11 cellular contexts compared by ENCODE assay signal in genomic region chr4:119490335-119490734, GRCh38.
DNase-seq lines count a peak whose midpoint lies in the region; ATAC-seq and TF ChIP-seq lines count a peak whose summit lies in the region.
"Had no signal": no experiment of that assay in that cellular context is flagged by ENCODE, and none has a peak within 500 bp of the region (broad histone marks: within the 10 kb centered on the region; RNA-seq: fewer than 3 reads in every experiment).

No MANE protein-coding gene starts in this region.

- no peak for ATAC-seq in GM19455 (IDR thresholded peaks at IDR 0.05; ENCODE audit: unreplicated experiment)

- no peaks in the 10 kb centered on the region for H3K27me3 Mint-ChIP-seq in progenitor cell of endocrine pancreas
- H3K27me3 Mint-ChIP-seq: central memory CD8-positive, alpha-beta T cell had no signal

- H3K27ac Mint-ChIP-seq in progenitor cell of endocrine pancreas, result no peak overlapping the region
- H3K27ac Mint-ChIP-seq: CD14-positive monocyte had no signal

- TF ChIP-seq CTCF in progenitor cell of endocrine pancreas (IDR thresholded peaks at IDR 0.05; ENCODE audit: unreplicated experiment), result peak; percentile 48

- H3K4me1 Mint-ChIP-seq in progenitor cell of endocrine pancreas (ENCODE audit: low read depth), result peaks cover 2% of the 10 kb centered on the region
- H3K4me1 Mint-ChIP-seq: CD14-positive monocyte; central memory CD8-positive, alpha-beta T cell had no signal

- H3K4me3 Mint-ChIP-seq in progenitor cell of endocrine pancreas (ENCODE audit: low read depth), result no peak overlapping the region
- H3K4me3 Mint-ChIP-seq: CD14-positive monocyte; central memory CD8-positive, alpha-beta T cell had no signal

- DNase-seq in NCI-H2171 treated with DMSO at 0.1 percent for 48 hours (lab: John Stamatoyannopoulos, UW) (peak; percentile 1), NCI-H2171 (lab: John Stamatoyannopoulos, UW) (no peak), Kasumi-1 (lab: John Stamatoyannopoulos, UW) (peak; percentile 78 to 82), cerebellar cortex (ENCODE audit: low spot score) (peak; percentile 15), progenitor cell of endocrine pancreas (ENCODE audit: low spot score, unreplicated experiment) (no peak), mesenteric fat pad (ENCODE audit: low spot score) (no peak)
- no peak for DNase-seq in stimulated activated CD4-positive, alpha-beta T cell treated with anti-CD3 and anti-CD28 coated beads, Interleukin-2, amount 100 ng/mL, for 24 hours
- DNase-seq: occipital lobe had no signal

- H3K9me3 Mint-ChIP-seq in progenitor cell of endocrine pancreas (ENCODE audit: low read depth), result peaks cover 15% of the 10 kb centered on the region
- H3K9me3 Mint-ChIP-seq: central memory CD8-positive, alpha-beta T cell had no signal

- peaks cover 2% of the 10 kb centered on the region for H3K36me3 Mint-ChIP-seq in progenitor cell of endocrine pancreas (ENCODE audit: insufficient read depth)

Comparison
In these comparisons a context has a peak if more than half of its experiments do, and no peak if none do; other contexts are left out.
1. DNase-seq: peak in NCI-H2171 treated with DMSO at 0.1 percent for 48 hours (single experiment), Kasumi-1 (2 of 2) and cerebellar cortex (single experiment); none in NCI-H2171 (single experiment), progenitor cell of endocrine pancreas (single experiment), stimulated activated CD4-positive, alpha-beta T cell treated with anti-CD3 and anti-CD28 coated beads, Interleukin-2, amount 100 ng/mL, for 24 hours (0 of 2) and mesenteric fat pad (single experiment).